ENCODE assay signal across 8 cellular contexts in the genomic region with DNA sequence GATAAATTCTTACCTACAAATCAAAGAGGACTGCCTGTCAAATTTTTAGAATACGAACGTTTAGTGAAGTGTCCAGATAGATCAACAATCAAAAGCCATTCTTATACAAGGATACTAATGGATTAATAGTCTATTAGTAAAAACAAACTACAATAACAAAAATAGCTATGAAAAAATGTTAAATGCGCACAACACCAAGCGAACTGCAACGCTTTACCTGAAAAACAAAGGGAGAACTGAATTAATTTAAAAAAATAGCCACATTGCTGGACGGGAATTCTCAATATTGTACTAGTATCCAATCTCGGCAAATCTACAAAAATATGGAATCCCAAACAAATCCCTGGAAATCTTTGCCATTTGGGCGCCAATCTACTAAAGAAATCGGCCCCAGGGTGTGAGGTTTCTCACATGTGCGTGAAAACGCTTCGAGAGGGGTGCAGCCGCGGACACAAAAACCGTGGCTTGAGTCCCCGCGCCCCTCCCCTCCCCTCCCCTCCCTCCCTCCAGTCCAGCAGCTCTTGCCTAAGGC. TPM values are rescaled to one million over a fixed set of nuclear protein-coding genes. Genes with fewer than 3 reads are reported as not detected.
DNase-seq lines count a peak whose midpoint lies in the region; ATAC-seq and TF ChIP-seq lines count a peak whose summit lies in the region.

No MANE protein-coding gene starts in this region.

- peaks cover 26% of the 10 kb centered on the region for H3K4me1 ChIP-seq in HUES64 (ENCODE audit: insufficient read depth, low read length)

- H3K27ac Mint-ChIP-seq in chondrocyte (ENCODE audit: unreplicated experiment) (peak overlapping the region; percentile 99), naive B cell (peak overlapping the region; percentile 97 to 100 (median 99))

- WGBS in HUES64, result 66% methylated on average over 15 of the region's 17 CpGs

- H3K27me3 Mint-ChIP-seq in chondrocyte (ENCODE audit: low read depth) (no peaks in the 10 kb centered on the region), naive B cell (no peaks in the 10 kb centered on the region)

- H3K4me3 Mint-ChIP-seq in chondrocyte (ENCODE audit: unreplicated experiment), result peak overlapping the region; percentile 93
- H3K4me3 Mint-ChIP-seq in naive B cell, result peak overlapping the region; percentile 92 to 99 (median 98)

- TF ChIP-seq CTCF in AG09309 (IDR thresholded peaks at IDR 0.05; ENCODE audit: control insufficient read depth, insufficient read depth, low read depth, low read length, missing control alignments) (no peak), chondrocyte (IDR thresholded peaks at IDR 0.05) (no peak), GM13977 (IDR thresholded peaks at IDR 0.05; ENCODE audit: extremely low read depth, insufficient read depth, missing control alignments) (no peak)

- DNase-seq in AG09309 (ENCODE audit: low read depth), result no peak
- DNase-seq in chondrocyte (ENCODE audit: low spot score), result no peak
- DNase-seq in naive B cell, result no peak
- DNase-seq in GM13977 (ENCODE audit: low spot score), result no peak
- no peak for DNase-seq in activated CD8-positive, alpha-beta memory T cell treated with anti-CD3 and anti-CD28 coated beads for 24 hours
- no peak for DNase-seq in MV-4-11 (lab: John Stamatoyannopoulos, UW)
- DNase-seq in ACHN, result no peak

- peaks cover 42% of the 10 kb centered on the region for H3K4me1 Mint-ChIP-seq in chondrocyte (ENCODE audit: low read depth)
- H3K4me1 Mint-ChIP-seq in naive B cell, result peaks cover 25 to 31% (median 30%) of the 10 kb centered on the region in 3 donors

- no peaks in the 10 kb centered on the region for H3K36me3 ChIP-seq in HUES64 (ENCODE audit: insufficient read depth, low read length)

- no peaks in the 10 kb centered on the region for H3K9me3 ChIP-seq in HUES64 (ENCODE audit: insufficient read depth, low read depth, low read length)

- peak overlapping the region; percentile 99 for H3K27ac ChIP-seq in HUES64 (ENCODE audit: low read depth, low read length)

- peak overlapping the region; percentile 82 for H3K9ac ChIP-seq in HUES64 (ENCODE audit: low read depth, low read length)

- no peak for ATAC-seq in naive B cell (ENCODE audit: low read depth in 2 of 2)

- H3K4me3 ChIP-seq in AG09309 (ENCODE audit: control insufficient read depth, low read depth, low read length) (peak overlapping the region; percentile 81), HUES64 (ENCODE audit: low read length) (peak overlapping the region; percentile 81)

- H3K36me3 Mint-ChIP-seq in chondrocyte (ENCODE audit: low read depth), result peaks cover 4% of the 10 kb centered on the region
- peaks cover 0 to 7% of the 10 kb centered on the region in 2 donors for H3K36me3 Mint-ChIP-seq in naive B cell

- H3K27me3 ChIP-seq in HUES64 (ENCODE audit: insufficient read depth, low read length), result no peaks in the 10 kb centered on the region

- H3K9me3 Mint-ChIP-seq in chondrocyte (ENCODE audit: low read depth) (no peaks in the 10 kb centered on the region), naive B cell (no peaks in the 10 kb centered on the region)

- in situ Hi-C loops in GM13977 (cut with MboI; ENCODE audit: low pct_unique_long_range_greater_than_20kb, low sequenced_read_pairs, unreplicated experiment) (no loop called here), ACHN (cut with HindIII; ENCODE audit: low pct_ligation_motif_present, low pct_unique_long_range_greater_than_20kb, low sequenced_read_pairs) (no loop called here)

RNA-seq across cellular contexts. Expression of gene TRAF5, which starts 55.6 kb away (rescaled TPM):
- polyA plus RNA-seq in HUES64 (2013, experiment 1 of 2), result 15.0 TPM
- polyA plus RNA-seq in HUES64 (2013, experiment 2 of 2), result 13.2 TPM
- total RNA-seq in chondrocyte, result 52.9 to 58.7 TPM (median 57.4 TPM) in 3 replicates
- polyA plus RNA-seq in naive B cell (ENCODE audit: low read depth in 6 of 6), result 100 to 1,000 TPM in 1 of 6 donors, 10 to 100 TPM in 5; 41.1 to 105 (median 80.3) TPM
